15 cellular contexts compared by ENCODE assay signal in genomic region chr2:20288941-20289340, GRCh38.
DNase-seq lines count a peak whose midpoint lies in the region; ATAC-seq, FAIRE-seq and TF ChIP-seq lines count a peak whose summit lies in the region.
"Had no signal": no experiment of that assay in that cellular context is flagged by ENCODE, and none has a peak within 500 bp of the region (broad histone marks: within the 10 kb centered on the region; RNA-seq: fewer than 3 reads in every experiment).

No MANE protein-coding gene starts in this region.

- no peaks in the 10 kb centered on the region for H3K27me3 Mint-ChIP-seq in activated CD8-positive, alpha-beta memory T cell treated with anti-CD3 and anti-CD28 coated beads, Interleukin-2, amount 10 ng/mL, durations not matched to agents 7 days and 5 days
- no peaks in the 10 kb centered on the region for H3K27me3 Mint-ChIP-seq in activated CD4-positive, alpha-beta T cell treated with anti-CD3 and anti-CD28 coated beads for 36 hours
- H3K27me3 Mint-ChIP-seq: B cell had no signal

- H3K4me1 Mint-ChIP-seq in activated CD8-positive, alpha-beta memory T cell treated with anti-CD3 and anti-CD28 coated beads, Interleukin-2, amount 10 ng/mL, durations not matched to agents 7 days and 5 days = no peaks in the 10 kb centered on the region
- H3K4me1 Mint-ChIP-seq in activated CD4-positive, alpha-beta T cell treated with anti-CD3 and anti-CD28 coated beads for 36 hours = peaks cover 6% of the 10 kb centered on the region
- H3K4me1 Mint-ChIP-seq: B cell had no signal

- TF ChIP-seq EP300 in A549 (IDR thresholded peaks at IDR 0.05) = no peak

- POLR2A ChIA-PET in A549 (lab: Yijun Ruan, JAX) = no interaction called here
- POLR2A ChIA-PET in activated CD4-positive, alpha-beta T cell treated with anti-CD3 and anti-CD28 coated beads for 36 hours (lab: Charles Lee) = no interaction called here

- H3K27ac Mint-ChIP-seq in activated CD8-positive, alpha-beta memory T cell treated with anti-CD3 and anti-CD28 coated beads, Interleukin-2, amount 10 ng/mL, durations not matched to agents 7 days and 5 days = no peak overlapping the region
- no peak overlapping the region for H3K27ac Mint-ChIP-seq in activated CD4-positive, alpha-beta T cell treated with anti-CD3 and anti-CD28 coated beads for 36 hours
- H3K27ac Mint-ChIP-seq: B cell had no signal

- H3K36me3 Mint-ChIP-seq in activated CD8-positive, alpha-beta memory T cell treated with anti-CD3 and anti-CD28 coated beads, Interleukin-2, amount 10 ng/mL, durations not matched to agents 7 days and 5 days = peaks cover 23% of the 10 kb centered on the region
- peaks cover 14% of the 10 kb centered on the region for H3K36me3 Mint-ChIP-seq in activated CD4-positive, alpha-beta T cell treated with anti-CD3 and anti-CD28 coated beads for 36 hours (ENCODE audit: low read depth)

- no peaks in the 10 kb centered on the region for H3K27me3 ChIP-seq in bronchial epithelial cell (ENCODE audit: control insufficient read depth, insufficient read depth, low read length)
- H3K27me3 ChIP-seq in effector memory CD4-positive, alpha-beta T cell (replicated peaks; ENCODE audit: control insufficient read depth, insufficient read depth, low read length, poor library complexity, severe bottlenecking) = no peaks in the 10 kb centered on the region
- no peaks in the 10 kb centered on the region for H3K27me3 ChIP-seq in heart left ventricle
- H3K27me3 ChIP-seq: ascending aorta, tibial nerve had no signal

- H3K27ac ChIP-seq in A549 (peak overlapping the region in 1 of 2 experiments; percentile 47; a peak in 3 of 6 replicates), heart left ventricle (no peak overlapping the region)
- no peak overlapping the region for H3K27ac ChIP-seq in effector memory CD4-positive, alpha-beta T cell (ENCODE audit: insufficient read depth, low read length, poor library complexity, severe bottlenecking)
- H3K27ac ChIP-seq: ascending aorta, tibial nerve had no signal

- H3K9me3 ChIP-seq in A549 = no peaks in the 10 kb centered on the region
- H3K9me3 ChIP-seq in effector memory CD4-positive, alpha-beta T cell (ENCODE audit: control insufficient read depth, low read length) = no peaks in the 10 kb centered on the region
- H3K9me3 ChIP-seq in heart left ventricle = no peaks in the 10 kb centered on the region
- H3K9me3 ChIP-seq: ascending aorta, tibial nerve had no signal

- no peak for FAIRE-seq in A549 (lab: Jason Lieb, UNC)
- no peak for FAIRE-seq in bronchial epithelial cell (lab: Jason Lieb, UNC)
- FAIRE-seq: endometrium had no signal

- H3K36me3 ChIP-seq in bronchial epithelial cell (ENCODE audit: control insufficient read depth, insufficient read depth, low read length) (peaks cover 7% of the 10 kb centered on the region), heart left ventricle (peaks cover 0 to 96% (median 80%) of the 10 kb centered on the region in 9 donors)
- H3K36me3 ChIP-seq in effector memory CD4-positive, alpha-beta T cell (ENCODE audit: control insufficient read depth, insufficient read depth, low read length) = peaks cover 36% of the 10 kb centered on the region

- TF ChIP-seq POLR2A in A549 (IDR thresholded peaks at IDR 0.05; ENCODE audit: low read length) = no peak
- no peak for TF ChIP-seq POLR2A in heart left ventricle (IDR thresholded peaks at IDR 0.05)

- DNase-seq in A549 (ENCODE audit: low read depth in 1 of 2, low spot score in 1 of 2) (peak; percentile 19 to 59), HFF-Myc (ENCODE audit: extremely low read depth, low read depth) (peak; percentile 53), bronchial epithelial cell (ENCODE audit: low read depth) (peak; percentile 62), kidney tubule cell (ENCODE audit: low spot score) (peak; percentile 55), heart left ventricle (no peak)
- no peak for DNase-seq in effector memory CD4-positive, alpha-beta T cell
- no peak for DNase-seq in activated CD8-positive, alpha-beta memory T cell treated with anti-CD3 and anti-CD28 coated beads, Interleukin-2, amount 10 ng/mL, durations not matched to agents 7 days and 5 days
- no peak for DNase-seq in activated CD4-positive, alpha-beta T cell treated with anti-CD3 and anti-CD28 coated beads for 36 hours
- DNase-seq: activated T-cell treated with anti-CD3 and anti-CD28 coated beads, Interleukin-2, amount 50 U/mL, for 1 hour; MM.1S; NCI-H446 treated with DMSO at 0.1 percent for 48 hours had no signal

- TF ChIP-seq RAD21 in A549 (conservative IDR thresholded peaks at IDR 0.05 in 1 of 2, IDR thresholded peaks at IDR 0.05 in 1 of 2) = no peak

- 33% methylated on average over 5 of the region's 5 CpGs for WGBS in A549 (ENCODE audit: missing lambda C conversion rate)
- WGBS in heart left ventricle, 4 donors = 66 to 78% (median 70%) methylated on average over 5 of the region's 5 CpGs

- H3K4me1 ChIP-seq in A549 (peaks cover 23% of the 10 kb centered on the region), heart left ventricle (peaks cover 0 to 10% (median 0%) of the 10 kb centered on the region in 12 donors)
- no peaks in the 10 kb centered on the region for H3K4me1 ChIP-seq in effector memory CD4-positive, alpha-beta T cell (ENCODE audit: control insufficient read depth, insufficient read depth, low read length, poor library complexity, severe bottlenecking)
- H3K4me1 ChIP-seq: ascending aorta had no signal

- no peak overlapping the region for H3K4me3 Mint-ChIP-seq in activated CD8-positive, alpha-beta memory T cell treated with anti-CD3 and anti-CD28 coated beads, Interleukin-2, amount 10 ng/mL, durations not matched to agents 7 days and 5 days
- no peak overlapping the region for H3K4me3 Mint-ChIP-seq in activated CD4-positive, alpha-beta T cell treated with anti-CD3 and anti-CD28 coated beads for 36 hours
- H3K4me3 Mint-ChIP-seq: B cell had no signal

- H3K9me3 Mint-ChIP-seq in activated CD8-positive, alpha-beta memory T cell treated with anti-CD3 and anti-CD28 coated beads, Interleukin-2, amount 10 ng/mL, durations not matched to agents 7 days and 5 days (ENCODE audit: low read depth) = no peaks in the 10 kb centered on the region
- H3K9me3 Mint-ChIP-seq in activated CD4-positive, alpha-beta T cell treated with anti-CD3 and anti-CD28 coated beads for 36 hours (ENCODE audit: low read depth) = no peaks in the 10 kb centered on the region

- H3K4me2 ChIP-seq in A549 = peak overlapping the region; percentile 45

- TF ChIP-seq CTCF in A549 (IDR thresholded peaks at IDR 0.05) = no peak
- no peak for TF ChIP-seq CTCF in HFF-Myc (IDR thresholded peaks at IDR 0.05; ENCODE audit: low read depth, low read length, missing control alignments)
- TF ChIP-seq CTCF in bronchial epithelial cell (IDR thresholded peaks at IDR 0.05; ENCODE audit: insufficient read depth, low read length, severe bottlenecking) = no peak
- no peak for TF ChIP-seq CTCF in heart left ventricle (IDR thresholded peaks at IDR 0.05)

- H3K4me3 ChIP-seq in A549 = no peak overlapping the region
- H3K4me3 ChIP-seq in HFF-Myc (replicated peaks; ENCODE audit: low read depth, low read length) = no peak overlapping the region
- no peak overlapping the region for H3K4me3 ChIP-seq in bronchial epithelial cell (ENCODE audit: low read depth, low read length)
- H3K4me3 ChIP-seq in effector memory CD4-positive, alpha-beta T cell (ENCODE audit: insufficient read depth, low read depth, low read length, poor library complexity, severe bottlenecking) = no peak overlapping the region
- no peak overlapping the region for H3K4me3 ChIP-seq in heart left ventricle
- H3K4me3 ChIP-seq: ascending aorta, tibial nerve had no signal

- CTCF ChIA-PET in A549 (lab: Yijun Ruan, JAX) = interaction anchor here (1.1 to 1.5 kb wide), 3 partner anchors 9 to 64 kb away, joined by 3 to 5 read pairs (median 5); partner anchors contain the start of gene SDC1
- CTCF ChIA-PET in activated CD8-positive, alpha-beta memory T cell treated with anti-CD3 and anti-CD28 coated beads, Interleukin-2, amount 10 ng/mL, durations not matched to agents 7 days and 5 days (lab: Charles Lee) = no interaction called here
- CTCF ChIA-PET in activated CD4-positive, alpha-beta T cell treated with anti-CD3 and anti-CD28 coated beads for 36 hours (lab: Charles Lee) = interaction anchor here (0.6 to 1.0 kb wide), 3 partner anchors 9 to 40 kb away, joined by 3 read pairs; no protein-coding TSS in a partner anchor

- ATAC-seq in A549 (peak in 1 of 2 experiments; percentile 17; a peak in 3 of 6 replicates), heart left ventricle (no peak)
- ATAC-seq in activated CD8-positive, alpha-beta memory T cell treated with anti-CD3 and anti-CD28 coated beads, Interleukin-2, amount 10 ng/mL, durations not matched to agents 7 days and 5 days = no peak
- ATAC-seq in activated CD4-positive, alpha-beta T cell treated with anti-CD3 and anti-CD28 coated beads for 36 hours = no peak

- intact Hi-C loops in activated CD4-positive, alpha-beta T cell treated with anti-CD3 and anti-CD28 coated beads for 36 hours (cut with DNase I, micrococcal nuclease) = loop anchor here in 1 of 2 experiments (2.0 kb wide), 1 partner anchor 16 kb away; no protein-coding TSS in a partner anchor
- intact Hi-C loops in heart left ventricle (cut with DNase I) = no loop called here

TF ChIP-seq in A549, 52 proteins besides CTCF, POLR2A, EP300 and RAD21 (continues in another document):
- TF ChIP-seq MAFK (IDR thresholded peaks at IDR 0.05; ENCODE audit: partially characterized antibody) = no peak
- TF ChIP-seq CHD2 (IDR thresholded peaks at IDR 0.05; ENCODE audit: low read length, partially characterized antibody) = no peak
- no peak for TF ChIP-seq FOXS1 (CRISPR knock-in tag; IDR thresholded peaks at IDR 0.05)
- TF ChIP-seq USF2 (IDR thresholded peaks at IDR 0.05) = 0 out of 2 replicates have a peak, but pooled peaks have one; percentile 23
- TF ChIP-seq HMGXB4 (CRISPR knock-in tag; IDR thresholded peaks at IDR 0.05; ENCODE audit: borderline replicate concordance) = no peak

Comparison
In these comparisons a context has a peak if more than half of its experiments do, and no peak if none do; other contexts are left out.
1. DNase-seq: peak in A549 (2 of 2), HFF-Myc (single experiment), bronchial epithelial cell (single experiment) and kidney tubule cell (single experiment); none in effector memory CD4-positive, alpha-beta T cell (0 of 3), activated CD8-positive, alpha-beta memory T cell treated with anti-CD3 and anti-CD28 coated beads, Interleukin-2, amount 10 ng/mL, durations not matched to agents 7 days and 5 days (single experiment), activated CD4-positive, alpha-beta T cell treated with anti-CD3 and anti-CD28 coated beads for 36 hours (single experiment) and heart left ventricle (0 of 5).